In genomic region chr20:57660510-57661199, GRCh38 we compare ENCODE assay signal across 16 cellular contexts. TPM values are rescaled to one million over a fixed set of nuclear protein-coding genes. Genes with fewer than 3 reads are reported as not detected.
DNase-seq lines count a peak whose midpoint lies in the region; ATAC-seq and TF ChIP-seq lines count a peak whose summit lies in the region.
"Had no signal": no experiment of that assay in that cellular context is flagged by ENCODE, and none has a peak within 500 bp of the region (broad histone marks: within the 10 kb centered on the region; RNA-seq: fewer than 3 reads in every experiment).

No MANE protein-coding gene starts in this region.

- H3K4me3 Mint-ChIP-seq in activated CD8-positive, alpha-beta memory T cell treated with anti-CD3 and anti-CD28 coated beads, Interleukin-2, amount 10 ng/mL, durations not matched to agents 7 days and 5 days = no peak overlapping the region
- no peak overlapping the region for H3K4me3 Mint-ChIP-seq in naive B cell
- H3K4me3 Mint-ChIP-seq: brain; stimulated activated naive CD8-positive, alpha-beta T cell treated with anti-CD3 and anti-CD28 coated beads, Interleukin-15, amount 100 ng/mL, for 72 hours had no signal

- no peak for ATAC-seq in activated CD8-positive, alpha-beta memory T cell treated with anti-CD3 and anti-CD28 coated beads, Interleukin-2, amount 10 ng/mL, durations not matched to agents 7 days and 5 days
- ATAC-seq in naive B cell (ENCODE audit: low read depth in 2 of 2) = no peak
- ATAC-seq: stimulated activated naive CD8-positive, alpha-beta T cell treated with anti-CD3 and anti-CD28 coated beads, Interleukin-15, amount 100 ng/mL, for 72 hours had no signal

- peaks cover 2% of the 10 kb centered on the region for H3K27me3 Mint-ChIP-seq in activated CD8-positive, alpha-beta memory T cell treated with anti-CD3 and anti-CD28 coated beads, Interleukin-2, amount 10 ng/mL, durations not matched to agents 7 days and 5 days
- H3K27me3 Mint-ChIP-seq in naive B cell = no peaks in the 10 kb centered on the region
- H3K27me3 Mint-ChIP-seq: brain; stimulated activated naive CD8-positive, alpha-beta T cell treated with anti-CD3 and anti-CD28 coated beads, Interleukin-15, amount 100 ng/mL, for 72 hours had no signal

- no peaks in the 10 kb centered on the region for H3K36me3 Mint-ChIP-seq in activated CD8-positive, alpha-beta memory T cell treated with anti-CD3 and anti-CD28 coated beads, Interleukin-2, amount 10 ng/mL, durations not matched to agents 7 days and 5 days
- peaks cover 0 to 7% of the 10 kb centered on the region in 2 donors for H3K36me3 Mint-ChIP-seq in naive B cell

- H3K9me3 Mint-ChIP-seq in activated CD8-positive, alpha-beta memory T cell treated with anti-CD3 and anti-CD28 coated beads, Interleukin-2, amount 10 ng/mL, durations not matched to agents 7 days and 5 days (ENCODE audit: low read depth) = peaks cover 3% of the 10 kb centered on the region
- no peaks in the 10 kb centered on the region for H3K9me3 Mint-ChIP-seq in naive B cell
- H3K9me3 Mint-ChIP-seq: brain had no signal

- CTCF ChIA-PET in activated CD8-positive, alpha-beta memory T cell treated with anti-CD3 and anti-CD28 coated beads, Interleukin-2, amount 10 ng/mL, durations not matched to agents 7 days and 5 days (lab: Charles Lee) = interaction anchor here (0.5 to 1.0 kb wide), 2 partner anchors 21 to 66 kb away, joined by 3 read pairs; no protein-coding TSS in a partner anchor

- no peak overlapping the region for H3K27ac ChIP-seq in adrenal gland
- H3K27ac ChIP-seq in thyroid gland = peak overlapping the region; percentile 63 to 88 (median 87)

- no peak for TF ChIP-seq POLR2A in adrenal gland (IDR thresholded peaks at IDR 0.05)
- no peak for TF ChIP-seq POLR2A in thyroid gland (IDR thresholded peaks at IDR 0.05)

- H3K36me3 ChIP-seq in adrenal gland (replicated peaks in 1 of 2) (peaks cover 0 to 12% of the 10 kb centered on the region in 2 donors), thyroid gland (no peaks in the 10 kb centered on the region)
- H3K36me3 ChIP-seq: MG63 had no signal

- 81 to 89% (median 84%) methylated on average over 16 of the region's 16 CpGs for WGBS in adrenal gland, 4 donors
- WGBS in thyroid gland, 2 donors = 84 to 86% methylated on average over 16 of the region's 16 CpGs

- intact Hi-C loops in adrenal gland (cut with DNase I) = no loop called here
- intact Hi-C loops in thyroid gland (cut with DNase I) = no loop called here

- peak; percentile 4 for DNase-seq in activated CD8-positive, alpha-beta memory T cell treated with anti-CD3 and anti-CD28 coated beads, Interleukin-2, amount 50 U/mL, for 4 hours
- DNase-seq in activated CD8-positive, alpha-beta memory T cell treated with anti-CD3 and anti-CD28 coated beads, Interleukin-2, amount 10 ng/mL, durations not matched to agents 7 days and 5 days = no peak
- peak in 4 of 7 donors; percentile 6 to 48 (median 8) for DNase-seq in adrenal gland
- no peak for DNase-seq in naive B cell
- DNase-seq in thyroid gland = no peak
- DNase-seq in NCI-H2081 treated with DMSO at 0.1 percent for 48 hours (lab: John Stamatoyannopoulos, UW) = no peak
- no peak for DNase-seq in SHP77 treated with DMSO at 0.1 percent for 48 hours (lab: John Stamatoyannopoulos, UW)
- no peak for DNase-seq in NCI-H226
- DNase-seq: MG63; stimulated activated naive CD8-positive, alpha-beta T cell treated with anti-CD3 and anti-CD28 coated beads, Interleukin-15, amount 100 ng/mL, for 72 hours; SW 1271 had no signal

- H3K27me3 ChIP-seq in adrenal gland (no peaks in the 10 kb centered on the region), thyroid gland (no peaks in the 10 kb centered on the region)
- H3K27me3 ChIP-seq: MG63 had no signal

- TF ChIP-seq CTCF in adrenal gland (IDR thresholded peaks at IDR 0.05) (no peak), thyroid gland (IDR thresholded peaks at IDR 0.05) (no peak)

- no peak overlapping the region for H3K27ac Mint-ChIP-seq in activated CD8-positive, alpha-beta memory T cell treated with anti-CD3 and anti-CD28 coated beads, Interleukin-2, amount 10 ng/mL, durations not matched to agents 7 days and 5 days
- H3K27ac Mint-ChIP-seq in naive B cell = peak overlapping the region; percentile 1 to 92 (median 76)
- H3K27ac Mint-ChIP-seq: stimulated activated naive CD8-positive, alpha-beta T cell treated with anti-CD3 and anti-CD28 coated beads, Interleukin-15, amount 100 ng/mL, for 72 hours had no signal

- peaks cover 13% of the 10 kb centered on the region for H3K4me1 Mint-ChIP-seq in activated CD8-positive, alpha-beta memory T cell treated with anti-CD3 and anti-CD28 coated beads, Interleukin-2, amount 10 ng/mL, durations not matched to agents 7 days and 5 days
- peaks cover 33 to 49% (median 49%) of the 10 kb centered on the region in 3 donors for H3K4me1 Mint-ChIP-seq in naive B cell

- H3K4me3 ChIP-seq in adrenal gland (no peak overlapping the region), thyroid gland (replicated peaks in 1 of 3) (no peak overlapping the region)
- H3K4me3 ChIP-seq: MG63, skin epidermis had no signal

- no peaks in the 10 kb centered on the region for H3K4me1 ChIP-seq in adrenal gland (replicated peaks in 1 of 2)
- peaks cover 14 to 15% of the 10 kb centered on the region in 2 donors for H3K4me1 ChIP-seq in thyroid gland

- no peaks in the 10 kb centered on the region for H3K9me3 ChIP-seq in adrenal gland (replicated peaks in 1 of 3)
- no peaks in the 10 kb centered on the region for H3K9me3 ChIP-seq in thyroid gland
- H3K9me3 ChIP-seq: MG63 had no signal

RNA-seq across cellular contexts. Expression of gene ZBP1, which starts 40.4 kb away (rescaled TPM):
- total RNA-seq in activated CD8-positive, alpha-beta memory T cell treated with anti-CD3 and anti-CD28 coated beads, Interleukin-2, amount 10 ng/mL, durations not matched to agents 7 days and 5 days = 10 to 100 TPM; 22.9 to 56.8 TPM
- total RNA-seq in adrenal gland = 1 to 10 TPM in 1 of 8 donors, under 1 TPM in 5, not detected in 2; 0.14 to 1.8 (median 0.59) TPM
- 1 to 10 TPM in 1 of 3 donors, under 1 TPM in 2; 0.67 to 2.9 (median 0.82) TPM for polyA plus RNA-seq in adrenal gland
- polyA plus RNA-seq in naive B cell (ENCODE audit: low read depth in 6 of 6) = 10 to 100 TPM in 5 of 6 donors, 1 to 10 TPM in 1; 7.6 to 24.1 (median 15.5) TPM
- total RNA-seq in thyroid gland = 1 to 10 TPM in 1 of 4 donors, under 1 TPM in 2, not detected in 1; 0.33 to 1.5 (median 0.34) TPM
- total RNA-seq: A673, frontal cortex, HT1080 had no signal

RNA-seq across cellular contexts. Expression of gene PMEPA1, which starts 49.2 kb away (rescaled TPM):
- total RNA-seq in activated CD8-positive, alpha-beta memory T cell treated with anti-CD3 and anti-CD28 coated beads, Interleukin-2, amount 10 ng/mL, durations not matched to agents 7 days and 5 days = 1 to 10 TPM in 1 of 2 experiments, under 1 TPM in 1; 0.20 to 1.2 TPM
- 10 to 100 TPM in 4 of 8 donors, 1 to 10 TPM in 4; 3.4 to 36.0 (median 10.0) TPM for total RNA-seq in adrenal gland
- 10 to 100 TPM in 2 of 3 donors, 1 to 10 TPM in 1; 9.5 to 13.2 (median 11.1) TPM for polyA plus RNA-seq in adrenal gland
- polyA plus RNA-seq in naive B cell (ENCODE audit: low read depth in 6 of 6) = 10 to 100 TPM in 5 of 6 donors, 1 to 10 TPM in 1; 7.6 to 18.7 (median 12.5) TPM
- 10 to 100 TPM in 1 of 4 donors, 1 to 10 TPM in 3; 6.5 to 12.6 (median 8.3) TPM for total RNA-seq in thyroid gland

Comparison
In these comparisons a context has a peak if more than half of its experiments do, and no peak if none do; other contexts are left out.
1. DNase-seq: peak in activated CD8-positive, alpha-beta memory T cell treated with anti-CD3 and anti-CD28 coated beads, Interleukin-2, amount 50 U/mL, for 4 hours (single experiment) and adrenal gland (4 of 7); none in activated CD8-positive, alpha-beta memory T cell treated with anti-CD3 and anti-CD28 coated beads, Interleukin-2, amount 10 ng/mL, durations not matched to agents 7 days and 5 days (single experiment), naive B cell (single experiment), thyroid gland (0 of 2), NCI-H2081 treated with DMSO at 0.1 percent for 48 hours (single experiment), SHP77 treated with DMSO at 0.1 percent for 48 hours (single experiment) and NCI-H226 (single experiment).
2. H3K27ac ChIP-seq: peak in thyroid gland (3 of 3); none in adrenal gland (0 of 5).
3. RNA of gene ZBP1, which starts 40.4 kb away (total RNA-seq): 22.9 to 56.8 TPM in activated CD8-positive, alpha-beta memory T cell treated with anti-CD3 and anti-CD28 coated beads, Interleukin-2, amount 10 ng/mL, durations not matched to agents 7 days and 5 days; 0.14 to 1.8 TPM in adrenal gland and 0.33 to 1.5 TPM in thyroid gland; every median in the first group is over 4 times any median in the second.